ENCODE assay signal across 16 cellular contexts in genomic region chr10:99531026-99531695, GRCh38. TPM values are rescaled to one million over a fixed set of nuclear protein-coding genes. Genes with fewer than 3 reads are reported as not detected.
A peak's percentile ranks its signal among the peaks of the same experiment; 100 is the strongest.
DNase-seq lines count a peak whose midpoint lies in the region; ATAC-seq and TF ChIP-seq lines count a peak whose summit lies in the region.
"Had no signal": no experiment of that assay in that cellular context is flagged by ENCODE, and none has a peak within 500 bp of the region (broad histone marks: within the 10 kb centered on the region; RNA-seq: fewer than 3 reads in every experiment).

No MANE protein-coding gene starts in this region.

- ATAC-seq in right cardiac atrium (no peak), omental fat pad (ENCODE audit: low FRiP score) (no peak), GM19455 (IDR thresholded peaks at IDR 0.05; ENCODE audit: unreplicated experiment) (no peak)
- ATAC-seq: lower lobe of right lung, Panc1 had no signal

- H3K23ac ChIP-seq in mesendoderm (ENCODE audit: low read length) = no peak overlapping the region

- H3K4me2 ChIP-seq in mesendoderm (ENCODE audit: low read length) = peak overlapping the region; percentile 5

- H4K8ac ChIP-seq in mesendoderm (ENCODE audit: low read depth, low read length) = no peak overlapping the region

- TF ChIP-seq CTCF in left ventricle myocardium inferior (IDR thresholded peaks at IDR 0.05; ENCODE audit: borderline replicate concordance) (no peak), colonic mucosa (IDR thresholded peaks at IDR 0.05) (no peak), omental fat pad (IDR thresholded peaks at IDR 0.05) (no peak), GM20000 (IDR thresholded peaks at IDR 0.05; ENCODE audit: extremely low read depth, missing control alignments) (no peak)

- no peak overlapping the region for H3K18ac ChIP-seq in mesendoderm (ENCODE audit: low read length)

- no peak overlapping the region for H3K4ac ChIP-seq in mesendoderm (ENCODE audit: low read depth, low read length)

- H3K4me3 ChIP-seq in left ventricle myocardium inferior (peak overlapping the region; percentile 21), right cardiac atrium (ENCODE audit: low read length) (no peak overlapping the region), colonic mucosa (peak overlapping the region; percentile 40), mesendoderm (ENCODE audit: low read length) (no peak overlapping the region), thymus (ENCODE audit: low read length) (peak overlapping the region; percentile 24)
- H3K4me3 ChIP-seq: lower lobe of right lung had no signal

- WGBS in right cardiac atrium = 7% methylated on average over 40 of the region's 40 CpGs
- no CpG with 5 or more reads among the region's 40 CpGs for WGBS in mesendoderm (ENCODE audit: extremely low coverage, insufficient coverage, low lambda C conversion rate)
- 15% methylated on average over 40 of the region's 40 CpGs for WGBS in thymus

- no peak overlapping the region for H2BK15ac ChIP-seq in mesendoderm (replicated peaks; ENCODE audit: low read depth)

- H2BK5ac ChIP-seq in mesendoderm (ENCODE audit: low read length) = no peak overlapping the region

- no peaks in the 10 kb centered on the region for H3K79me1 ChIP-seq in mesendoderm (ENCODE audit: low read length)

- H3K56ac ChIP-seq in mesendoderm (ENCODE audit: low read length) = no peak overlapping the region

- no peak overlapping the region for H3K27ac ChIP-seq in left ventricle myocardium inferior (replicated peaks)
- no peak overlapping the region for H3K27ac ChIP-seq in right cardiac atrium (ENCODE audit: low read length)
- peak overlapping the region; percentile 79 for H3K27ac ChIP-seq in colonic mucosa
- H3K27ac ChIP-seq in mesendoderm (ENCODE audit: low read depth, low read length) = no peak overlapping the region
- H3K27ac ChIP-seq in thymus (ENCODE audit: low read depth) = no peak overlapping the region
- H3K27ac ChIP-seq: lower lobe of right lung had no signal

- H4K5ac ChIP-seq in mesendoderm (ENCODE audit: low read length) = no peak overlapping the region

- no peaks in the 10 kb centered on the region for H3K79me2 ChIP-seq in mesendoderm (ENCODE audit: control insufficient read depth, insufficient read depth, low read length)

- H3K4me1 ChIP-seq in left ventricle myocardium inferior (peaks cover 52% of the 10 kb centered on the region), right cardiac atrium (ENCODE audit: control insufficient read depth, insufficient read depth, low read length) (peaks cover 8% of the 10 kb centered on the region), colonic mucosa (peaks cover 9% of the 10 kb centered on the region), mesendoderm (ENCODE audit: control insufficient read depth, low read depth, low read length) (peaks cover 3% of the 10 kb centered on the region), thymus (ENCODE audit: control insufficient read depth, insufficient read depth, low read length) (no peaks in the 10 kb centered on the region)

- no peak overlapping the region for H2BK120ac ChIP-seq in mesendoderm (ENCODE audit: low read depth, low read length)

- intact Hi-C loops in left ventricle myocardium inferior (cut with micrococcal nuclease) (no loop called here), right cardiac atrium (cut with DNase I) (no loop called here), colonic mucosa (cut with DNase I) (no loop called here)

- peak overlapping the region; percentile 56 to 64 for H3K9ac ChIP-seq in colonic mucosa (ENCODE audit: low read depth in 2 of 2, low read length in 2 of 2)
- no peak overlapping the region for H3K9ac ChIP-seq in mesendoderm (ENCODE audit: low read length)

- DNase-seq in left ventricle myocardium inferior = no peak
- no peak for DNase-seq in right cardiac atrium
- DNase-seq in colonic mucosa = no peak
- no peak for DNase-seq in mesendoderm
- no peak for DNase-seq in omental fat pad (ENCODE audit: low spot score)
- no peak for DNase-seq in GM20000 (ENCODE audit: low spot score)
- DNase-seq: lower lobe of right lung; NCI-H1436 treated with DMSO at 0.1 percent for 48 hours; NCI-H524; stimulated activated CD4-positive, alpha-beta T cell treated with anti-CD3 and anti-CD28 coated beads, Interleukin-1b, Interleukin-23, amount 100 ng/mL, for 48 hours; T-helper 2 cell had no signal

- H3K36me3 ChIP-seq in left ventricle myocardium inferior (no peaks in the 10 kb centered on the region), colonic mucosa (no peaks in the 10 kb centered on the region), mesendoderm (ENCODE audit: control insufficient read depth, insufficient read depth, low read length) (no peaks in the 10 kb centered on the region), thymus (ENCODE audit: control insufficient read depth, insufficient read depth) (no peaks in the 10 kb centered on the region)
- H3K36me3 ChIP-seq: lower lobe of right lung had no signal

- no peak overlapping the region for H2AK5ac ChIP-seq in mesendoderm (ENCODE audit: low read length)

- H3K27me3 ChIP-seq in left ventricle myocardium inferior (ENCODE audit: low read depth) (peaks cover 100% of the 10 kb centered on the region), right cardiac atrium (ENCODE audit: control insufficient read depth, insufficient read depth) (no peaks in the 10 kb centered on the region), colonic mucosa (peaks cover 91% of the 10 kb centered on the region), mesendoderm (ENCODE audit: insufficient read depth, low read length, poor library complexity) (peaks cover 91% of the 10 kb centered on the region), thymus (ENCODE audit: control insufficient read depth, insufficient read depth) (peaks cover 88% of the 10 kb centered on the region)

- H3K9me3 ChIP-seq in left ventricle myocardium inferior (replicated peaks) (no peaks in the 10 kb centered on the region), right cardiac atrium (ENCODE audit: control insufficient read depth, low read length) (no peaks in the 10 kb centered on the region), colonic mucosa (no peaks in the 10 kb centered on the region), thymus (ENCODE audit: control insufficient read depth) (peaks cover 2% of the 10 kb centered on the region)
- H3K9me3 ChIP-seq: lower lobe of right lung had no signal

RNA-seq across cellular contexts. Expression of gene NKX2-3, which starts 1.6 kb away (rescaled TPM):
- not detected for total RNA-seq in left ventricle myocardium inferior
- total RNA-seq in right cardiac atrium = not detected
- polyA plus RNA-seq in right cardiac atrium = not detected
- total RNA-seq in colonic mucosa = 1 to 10 TPM; 5.4 to 7.9 TPM
- polyA plus RNA-seq in mesendoderm (2013, experiment 1 of 2) = not detected
- polyA plus RNA-seq in mesendoderm (2013, experiment 2 of 2) = not detected
- 0.09 TPM for polyA plus RNA-seq in thymus
- total RNA-seq in omental fat pad = 10 to 100 TPM in 1 of 4 donors, 1 to 10 TPM in 1, under 1 TPM in 2; 0.36 to 15.4 (median 0.87) TPM
- total RNA-seq: activated T-helper 1 cell treated with anti-CD3 and anti-CD28 coated beads, Interleukin-12 subunit alpha, Interleukin-12 subunit beta, Interleukin-2, Interleukin-4 antibody, amounts not matched to agents 30 ng/mL and 10 ng/mL and 1 ng/mL, durations not matched to agents 14 hours and 24 hours and 36 hours; bronchial epithelial cell; lower lobe of right lung had no signal

Comparison
In these comparisons a context has a peak if more than half of its experiments do, and no peak if none do; other contexts are left out.
1. H3K4me3 ChIP-seq: peak in left ventricle myocardium inferior (single experiment), colonic mucosa (single experiment) and thymus (single experiment); none in right cardiac atrium (single experiment) and mesendoderm (single experiment).